ENCODE assay signal across 2 cellular contexts in the genomic region with DNA sequence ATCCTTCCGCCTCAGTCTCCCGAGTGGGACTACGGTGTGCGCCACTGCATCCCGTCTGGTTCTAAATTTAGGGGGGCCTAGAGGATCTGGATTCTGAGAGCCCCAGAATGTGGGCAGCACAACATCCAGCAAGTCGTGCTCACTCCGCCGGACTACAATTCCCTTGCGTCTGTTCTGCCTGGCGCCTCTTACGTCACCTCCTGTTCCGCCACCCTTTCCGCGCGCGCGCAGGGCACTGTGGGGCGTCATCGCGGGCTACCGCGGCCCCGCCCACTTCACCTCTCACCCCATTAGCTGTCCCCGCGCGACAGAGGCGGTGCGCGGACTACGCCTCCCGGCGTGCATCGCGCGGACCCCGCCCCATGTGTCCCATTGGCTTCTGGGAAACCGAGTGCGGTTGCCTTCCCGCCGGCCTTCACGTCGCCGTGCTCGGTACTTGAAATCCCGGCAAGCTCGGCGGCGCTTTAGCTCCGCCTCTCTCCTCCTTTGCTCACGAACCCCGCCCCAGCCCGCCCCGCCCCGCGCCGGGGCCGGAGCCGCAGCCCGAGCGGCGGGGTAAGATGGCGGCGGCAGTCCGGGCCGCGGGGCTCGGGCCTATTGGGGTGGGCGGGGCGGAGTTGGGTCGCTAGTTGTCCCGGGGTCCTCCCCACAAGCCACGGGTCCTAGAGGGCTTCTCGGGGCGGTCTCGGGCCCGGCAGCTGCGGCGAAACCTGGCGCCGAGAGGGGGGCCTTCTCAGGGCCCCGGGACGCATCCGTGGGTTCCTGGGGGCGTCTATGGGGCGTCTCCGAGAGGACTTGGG.
TF ChIP-seq lines count a peak whose summit lies in the region.

A gene with protein sequence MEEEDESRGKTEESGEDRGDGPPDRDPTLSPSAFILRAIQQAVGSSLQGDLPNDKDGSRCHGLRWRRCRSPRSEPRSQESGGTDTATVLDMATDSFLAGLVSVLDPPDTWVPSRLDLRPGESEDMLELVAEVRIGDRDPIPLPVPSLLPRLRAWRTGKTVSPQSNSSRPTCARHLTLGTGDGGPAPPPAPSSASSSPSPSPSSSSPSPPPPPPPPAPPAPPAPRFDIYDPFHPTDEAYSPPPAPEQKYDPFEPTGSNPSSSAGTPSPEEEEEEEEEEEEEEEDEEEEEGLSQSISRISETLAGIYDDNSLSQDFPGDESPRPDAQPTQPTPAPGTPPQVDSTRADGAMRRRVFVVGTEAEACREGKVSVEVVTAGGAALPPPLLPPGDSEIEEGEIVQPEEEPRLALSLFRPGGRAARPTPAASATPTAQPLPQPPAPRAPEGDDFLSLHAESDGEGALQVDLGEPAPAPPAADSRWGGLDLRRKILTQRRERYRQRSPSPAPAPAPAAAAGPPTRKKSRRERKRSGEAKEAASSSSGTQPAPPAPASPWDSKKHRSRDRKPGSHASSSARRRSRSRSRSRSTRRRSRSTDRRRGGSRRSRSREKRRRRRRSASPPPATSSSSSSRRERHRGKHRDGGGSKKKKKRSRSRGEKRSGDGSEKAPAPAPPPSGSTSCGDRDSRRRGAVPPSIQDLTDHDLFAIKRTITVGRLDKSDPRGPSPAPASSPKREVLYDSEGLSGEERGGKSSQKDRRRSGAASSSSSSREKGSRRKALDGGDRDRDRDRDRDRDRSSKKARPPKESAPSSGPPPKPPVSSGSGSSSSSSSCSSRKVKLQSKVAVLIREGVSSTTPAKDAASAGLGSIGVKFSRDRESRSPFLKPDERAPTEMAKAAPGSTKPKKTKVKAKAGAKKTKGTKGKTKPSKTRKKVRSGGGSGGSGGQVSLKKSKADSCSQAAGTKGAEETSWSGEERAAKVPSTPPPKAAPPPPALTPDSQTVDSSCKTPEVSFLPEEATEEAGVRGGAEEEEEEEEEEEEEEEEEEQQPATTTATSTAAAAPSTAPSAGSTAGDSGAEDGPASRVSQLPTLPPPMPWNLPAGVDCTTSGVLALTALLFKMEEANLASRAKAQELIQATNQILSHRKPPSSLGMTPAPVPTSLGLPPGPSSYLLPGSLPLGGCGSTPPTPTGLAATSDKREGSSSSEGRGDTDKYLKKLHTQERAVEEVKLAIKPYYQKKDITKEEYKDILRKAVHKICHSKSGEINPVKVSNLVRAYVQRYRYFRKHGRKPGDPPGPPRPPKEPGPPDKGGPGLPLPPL (plus strand): TSS at position 522 of the 800 bp plus-strand sequence. CDS start 2,818 bp downstream, outside the sequence.

TF ChIP-seq in IMR-90, 13 proteins besides CTCF, POLR2A, EP300 and RAD21:
- 0 out of 2 replicates have a peak, but pooled peaks have one; percentile 16 for TF ChIP-seq BHLHE40 (IDR thresholded peaks at IDR 0.05; ENCODE audit: low read depth, low read length)
- TF ChIP-seq, protein P1, sequence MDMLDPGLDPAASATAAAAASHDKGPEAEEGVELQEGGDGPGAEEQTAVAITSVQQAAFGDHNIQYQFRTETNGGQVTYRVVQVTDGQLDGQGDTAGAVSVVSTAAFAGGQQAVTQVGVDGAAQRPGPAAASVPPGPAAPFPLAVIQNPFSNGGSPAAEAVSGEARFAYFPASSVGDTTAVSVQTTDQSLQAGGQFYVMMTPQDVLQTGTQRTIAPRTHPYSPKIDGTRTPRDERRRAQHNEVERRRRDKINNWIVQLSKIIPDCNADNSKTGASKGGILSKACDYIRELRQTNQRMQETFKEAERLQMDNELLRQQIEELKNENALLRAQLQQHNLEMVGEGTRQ (IDR thresholded peaks at IDR 0.05; ENCODE audit: low read depth, low read length): peak; percentile 75
- peak; percentile 90 for TF ChIP-seq CEBPB (IDR thresholded peaks at IDR 0.05; ENCODE audit: low read depth, low read length)
- 0 out of 2 replicates have a peak, but pooled peaks have one; percentile 33 for TF ChIP-seq RFX5 (IDR thresholded peaks at IDR 0.05; ENCODE audit: low read depth, low read length)
- no peak for TF ChIP-seq SMC3 (IDR thresholded peaks at IDR 0.05; ENCODE audit: low read depth, low read length)
- TF ChIP-seq CHD1 (IDR thresholded peaks at IDR 0.05; ENCODE audit: low read depth, low read length): no peak
- TF ChIP-seq, protein P2, sequence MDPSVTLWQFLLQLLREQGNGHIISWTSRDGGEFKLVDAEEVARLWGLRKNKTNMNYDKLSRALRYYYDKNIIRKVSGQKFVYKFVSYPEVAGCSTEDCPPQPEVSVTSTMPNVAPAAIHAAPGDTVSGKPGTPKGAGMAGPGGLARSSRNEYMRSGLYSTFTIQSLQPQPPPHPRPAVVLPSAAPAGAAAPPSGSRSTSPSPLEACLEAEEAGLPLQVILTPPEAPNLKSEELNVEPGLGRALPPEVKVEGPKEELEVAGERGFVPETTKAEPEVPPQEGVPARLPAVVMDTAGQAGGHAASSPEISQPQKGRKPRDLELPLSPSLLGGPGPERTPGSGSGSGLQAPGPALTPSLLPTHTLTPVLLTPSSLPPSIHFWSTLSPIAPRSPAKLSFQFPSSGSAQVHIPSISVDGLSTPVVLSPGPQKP (IDR thresholded peaks at IDR 0.05; ENCODE audit: borderline replicate concordance, low read depth, low read length): no peak
- peak; percentile 82; the same call in 1 of the 2 replicates for TF ChIP-seq MAZ (IDR thresholded peaks at IDR 0.05; ENCODE audit: borderline replicate concordance, low read depth, low read length)
- no peak for TF ChIP-seq MAFK (IDR thresholded peaks at IDR 0.05; ENCODE audit: low read depth, low read length)
- no peak for TF ChIP-seq RCOR1 (IDR thresholded peaks at IDR 0.05; ENCODE audit: insufficient replicate concordance, low read length)
- 0 out of 2 replicates have a peak, but pooled peaks have one; percentile 20 for TF ChIP-seq MXI1 (IDR thresholded peaks at IDR 0.05; ENCODE audit: borderline replicate concordance, low read depth, low read length)
- TF ChIP-seq FOS (IDR thresholded peaks at IDR 0.05; ENCODE audit: low read depth, low read length): 0 out of 2 replicates have a peak, but pooled peaks have one; percentile 15
- TF ChIP-seq NFE2L2 (IDR thresholded peaks at IDR 0.05; ENCODE audit: low read depth, low read length): 0 out of 2 replicates have a peak, but pooled peaks have one; percentile 17

TF ChIP-seq in endothelial cell of umbilical vein, 7 proteins besides CTCF, POLR2A, EP300 and RAD21:
- peak; percentile 47 for TF ChIP-seq POLR2AphosphoS5 (IDR thresholded peaks at IDR 0.05; ENCODE audit: insufficient read depth, low read depth, low read length)
- TF ChIP-seq, protein P3, sequence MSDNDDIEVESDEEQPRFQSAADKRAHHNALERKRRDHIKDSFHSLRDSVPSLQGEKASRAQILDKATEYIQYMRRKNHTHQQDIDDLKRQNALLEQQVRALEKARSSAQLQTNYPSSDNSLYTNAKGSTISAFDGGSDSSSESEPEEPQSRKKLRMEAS (IDR thresholded peaks at IDR 0.05; ENCODE audit: insufficient read depth, insufficient read length): peak; percentile 20
- TF ChIP-seq JUN (IDR thresholded peaks at IDR 0.05; ENCODE audit: borderline replicate concordance, insufficient read depth, insufficient read length, low read depth): peak; percentile 48
- TF ChIP-seq GATA2 (IDR thresholded peaks at IDR 0.05; ENCODE audit: insufficient read depth, insufficient read length, low read depth, low read length): no peak
- peak; percentile 56 for TF ChIP-seq MYC (IDR thresholded peaks at IDR 0.05; ENCODE audit: low read depth, low read length)
- peak; percentile 9 for TF ChIP-seq FOS (IDR thresholded peaks at IDR 0.05; ENCODE audit: borderline replicate concordance, insufficient read depth, low read length)
- TF ChIP-seq EZH2 (IDR thresholded peaks at IDR 0.05; ENCODE audit: borderline replicate concordance, low read depth, low read length, severe bottlenecking): no peak
